In genomic region chr10:100433253-100434240, GRCh38 we compare ENCODE assay signal across 8 cellular contexts. TPM values are rescaled to one million over a fixed set of nuclear protein-coding genes. Genes with fewer than 3 reads are reported as not detected.
DNase-seq lines count a peak whose midpoint lies in the region; ATAC-seq, FAIRE-seq and TF ChIP-seq lines count a peak whose summit lies in the region.

No MANE protein-coding gene starts in this region.

- intact Hi-C loops in thyroid gland (cut with DNase I): loop anchor here (2.0 kb wide), 1 partner anchor 95 kb away; no protein-coding TSS in a partner anchor

- TF ChIP-seq CTCF in NB4 (IDR thresholded peaks at IDR 0.05; ENCODE audit: low read depth, low read length): peak; percentile 98
- peak in 2 of 3 donors; percentile 95 to 99 for TF ChIP-seq CTCF in omental fat pad (IDR thresholded peaks at IDR 0.05)
- TF ChIP-seq CTCF in thyroid gland (IDR thresholded peaks at IDR 0.05): peak; percentile 92 to 99 (median 98)

- H3K27me3 ChIP-seq in thyroid gland: no peaks in the 10 kb centered on the region

- peak; percentile 97 for DNase-seq in DMS53 (lab: John Stamatoyannopoulos, UW)
- peak; percentile 56 for DNase-seq in H54 (ENCODE audit: insufficient read length, low spot score)
- peak; percentile 92 for DNase-seq in NB4 (ENCODE audit: low read depth)
- peak; percentile 89 for DNase-seq in SIG-M5 treated with dmso at 0.1 percent for 504 hours (lab: John Stamatoyannopoulos, UW; ENCODE audit: unreplicated experiment)
- DNase-seq in activated T-helper 9 cell treated with anti-CD3 and anti-CD28 coated beads, Interleukin-2, amount 50 U/mL, for 16 hours (ENCODE audit: low read depth): peak; percentile 89
- DNase-seq in foreskin melanocyte: peak; percentile 83
- peak; percentile 100 for DNase-seq in omental fat pad (ENCODE audit: low spot score)
- DNase-seq in thyroid gland: peak; percentile 92 to 95

- no peaks in the 10 kb centered on the region for H3K9me3 ChIP-seq in thyroid gland

- H3K4me3 ChIP-seq in NB4 (ENCODE audit: low read depth, low read length) (no peak overlapping the region), thyroid gland (replicated peaks in 1 of 3) (no peak overlapping the region)

- ATAC-seq in omental fat pad (ENCODE audit: low FRiP score): peak; percentile 87

- no peaks in the 10 kb centered on the region for H3K4me1 ChIP-seq in thyroid gland

- 25 to 28% methylated on average over 13 of the region's 13 CpGs for WGBS in thyroid gland, 2 donors

- TF ChIP-seq POLR2A in H54 (IDR thresholded peaks at IDR 0.05; ENCODE audit: low read depth, low read length) (no peak), NB4 (IDR thresholded peaks at IDR 0.05; ENCODE audit: extremely low read depth, insufficient read length) (no peak), thyroid gland (IDR thresholded peaks at IDR 0.05) (no peak)

- FAIRE-seq in H54 (lab: Jason Lieb, UNC): peak; percentile 99

- no peaks in the 10 kb centered on the region for H3K36me3 ChIP-seq in thyroid gland

- no peak overlapping the region for H3K27ac ChIP-seq in thyroid gland

RNA-seq across cellular contexts. Expression of gene WNT8B, which starts 29.3 kb away (rescaled TPM):
- total RNA-seq in omental fat pad (not detected), thyroid gland (not detected)
